ENCODE assay signal across 1 cellular context in genomic region chr4:169207436-169208089, GRCh38.
TF ChIP-seq lines count a peak whose summit lies in the region.

No MANE protein-coding gene starts in this region.

TF ChIP-seq in GM23338, 12 proteins besides CTCF, POLR2A, EP300 and RAD21 (continued from another document):
- no peak for TF ChIP-seq REST (IDR thresholded peaks at IDR 0.05; ENCODE audit: unreplicated experiment)
- no peak for TF ChIP-seq EZH2phosphoT487 (IDR thresholded peaks at IDR 0.05; ENCODE audit: unreplicated experiment)
- TF ChIP-seq ZNF331 (CRISPR knock-in tag; IDR thresholded peaks at IDR 0.05; ENCODE audit: low read depth), result no peak
- TF ChIP-seq, protein P1, sequence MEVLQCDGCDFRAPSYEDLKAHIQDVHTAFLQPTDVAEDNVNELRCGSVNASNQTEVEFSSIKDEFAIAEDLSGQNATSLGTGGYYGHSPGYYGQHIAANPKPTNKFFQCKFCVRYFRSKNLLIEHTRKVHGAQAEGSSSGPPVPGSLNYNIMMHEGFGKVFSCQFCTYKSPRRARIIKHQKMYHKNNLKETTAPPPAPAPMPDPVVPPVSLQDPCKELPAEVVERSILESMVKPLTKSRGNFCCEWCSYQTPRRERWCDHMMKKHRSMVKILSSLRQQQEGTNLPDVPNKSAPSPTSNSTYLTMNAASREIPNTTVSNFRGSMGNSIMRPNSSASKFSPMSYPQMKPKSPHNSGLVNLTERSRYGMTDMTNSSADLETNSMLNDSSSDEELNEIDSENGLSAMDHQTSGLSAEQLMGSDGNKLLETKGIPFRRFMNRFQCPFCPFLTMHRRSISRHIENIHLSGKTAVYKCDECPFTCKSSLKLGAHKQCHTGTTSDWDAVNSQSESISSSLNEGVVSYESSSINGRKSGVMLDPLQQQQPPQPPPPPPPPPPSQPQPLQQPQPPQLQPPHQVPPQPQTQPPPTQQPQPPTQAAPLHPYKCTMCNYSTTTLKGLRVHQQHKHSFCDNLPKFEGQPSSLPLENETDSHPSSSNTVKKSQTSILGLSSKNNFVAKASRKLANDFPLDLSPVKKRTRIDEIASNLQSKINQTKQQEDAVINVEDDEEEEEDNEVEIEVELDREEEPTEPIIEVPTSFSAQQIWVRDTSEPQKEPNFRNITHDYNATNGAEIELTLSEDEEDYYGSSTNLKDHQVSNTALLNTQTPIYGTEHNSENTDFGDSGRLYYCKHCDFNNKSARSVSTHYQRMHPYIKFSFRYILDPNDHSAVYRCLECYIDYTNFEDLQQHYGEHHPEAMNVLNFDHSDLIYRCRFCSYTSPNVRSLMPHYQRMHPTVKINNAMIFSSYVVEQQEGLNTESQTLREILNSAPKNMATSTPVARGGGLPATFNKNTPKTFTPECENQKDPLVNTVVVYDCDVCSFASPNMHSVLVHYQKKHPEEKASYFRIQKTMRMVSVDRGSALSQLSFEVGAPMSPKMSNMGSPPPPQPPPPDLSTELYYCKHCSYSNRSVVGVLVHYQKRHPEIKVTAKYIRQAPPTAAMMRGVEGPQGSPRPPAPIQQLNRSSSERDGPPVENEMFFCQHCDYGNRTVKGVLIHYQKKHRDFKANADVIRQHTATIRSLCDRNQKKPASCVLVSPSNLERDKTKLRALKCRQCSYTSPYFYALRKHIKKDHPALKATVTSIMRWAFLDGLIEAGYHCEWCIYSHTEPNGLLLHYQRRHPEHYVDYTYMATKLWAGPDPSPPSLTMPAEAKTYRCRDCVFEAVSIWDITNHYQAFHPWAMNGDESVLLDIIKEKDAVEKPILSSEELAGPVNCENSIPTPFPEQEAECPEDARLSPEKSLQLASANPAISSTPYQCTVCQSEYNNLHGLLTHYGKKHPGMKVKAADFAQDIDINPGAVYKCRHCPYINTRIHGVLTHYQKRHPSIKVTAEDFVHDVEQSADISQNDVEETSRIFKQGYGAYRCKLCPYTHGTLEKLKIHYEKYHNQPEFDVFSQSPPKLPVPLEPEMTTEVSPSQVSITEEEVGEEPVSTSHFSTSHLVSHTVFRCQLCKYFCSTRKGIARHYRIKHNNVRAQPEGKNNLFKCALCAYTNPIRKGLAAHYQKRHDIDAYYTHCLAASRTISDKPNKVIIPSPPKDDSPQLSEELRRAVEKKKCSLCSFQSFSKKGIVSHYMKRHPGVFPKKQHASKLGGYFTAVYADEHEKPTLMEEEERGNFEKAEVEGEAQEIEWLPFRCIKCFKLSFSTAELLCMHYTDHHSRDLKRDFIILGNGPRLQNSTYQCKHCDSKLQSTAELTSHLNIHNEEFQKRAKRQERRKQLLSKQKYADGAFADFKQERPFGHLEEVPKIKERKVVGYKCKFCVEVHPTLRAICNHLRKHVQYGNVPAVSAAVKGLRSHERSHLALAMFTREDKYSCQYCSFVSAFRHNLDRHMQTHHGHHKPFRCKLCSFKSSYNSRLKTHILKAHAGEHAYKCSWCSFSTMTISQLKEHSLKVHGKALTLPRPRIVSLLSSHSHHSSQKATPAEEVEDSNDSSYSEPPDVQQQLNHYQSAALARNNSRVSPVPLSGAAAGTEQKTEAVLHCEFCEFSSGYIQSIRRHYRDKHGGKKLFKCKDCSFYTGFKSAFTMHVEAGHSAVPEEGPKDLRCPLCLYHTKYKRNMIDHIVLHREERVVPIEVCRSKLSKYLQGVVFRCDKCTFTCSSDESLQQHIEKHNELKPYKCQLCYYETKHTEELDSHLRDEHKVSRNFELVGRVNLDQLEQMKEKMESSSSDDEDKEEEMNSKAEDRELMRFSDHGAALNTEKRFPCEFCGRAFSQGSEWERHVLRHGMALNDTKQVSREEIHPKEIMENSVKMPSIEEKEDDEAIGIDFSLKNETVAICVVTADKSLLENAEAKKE (CRISPR knock-in tag; IDR thresholded peaks at IDR 0.05), result no peak
- TF ChIP-seq CREB1 (CRISPR knock-in tag; IDR thresholded peaks at IDR 0.05; ENCODE audit: low read depth), result no peak
